Comparison of ENCODE assay signal across 10 cellular contexts in genomic region chr9:133945977-133946753, GRCh38. TPM values are rescaled to one million over a fixed set of nuclear protein-coding genes. Genes with fewer than 3 reads are reported as not detected.
A peak's percentile ranks its signal among the peaks of the same experiment; 100 is the strongest.
DNase-seq lines count a peak whose midpoint lies in the region; ATAC-seq and TF ChIP-seq lines count a peak whose summit lies in the region.
"Had no signal": no experiment of that assay in that cellular context is flagged by ENCODE, and none has a peak within 500 bp of the region (broad histone marks: within the 10 kb centered on the region; RNA-seq: fewer than 3 reads in every experiment).

No MANE protein-coding gene starts in this region.

- H3K4me3 ChIP-seq in OCI-LY3 (ENCODE audit: low read length), result peak overlapping the region; percentile 62
- H3K4me3 ChIP-seq: lung, upper lobe of left lung had no signal

- peak overlapping the region; percentile 93 for H3K27ac ChIP-seq in OCI-LY3 (ENCODE audit: low read length)

- H3K9ac ChIP-seq in OCI-LY3 (ENCODE audit: low read length), result peak overlapping the region; percentile 81

- DNase-seq in posterior vena cava (ENCODE audit: low spot score), result peak; percentile 55
- DNase-seq in head of caudate nucleus, result no peak
- DNase-seq in NCI-H2029 treated with DMSO at 0.1 percent for 48 hours (lab: John Stamatoyannopoulos, UW), result no peak
- DNase-seq: NCI-H1930 had no signal

- no peaks in the 10 kb centered on the region for H3K9me3 ChIP-seq in OCI-LY3 (ENCODE audit: insufficient read depth, low read length)
- H3K9me3 ChIP-seq: upper lobe of left lung had no signal

- no peak for TF ChIP-seq CTCF in OCI-LY3 (IDR thresholded peaks at IDR 0.05; ENCODE audit: low read depth, low read length)

- ATAC-seq in GM18870 (IDR thresholded peaks at IDR 0.05; ENCODE audit: unreplicated experiment) (peak; percentile 43), GM21786 (IDR thresholded peaks at IDR 0.05; ENCODE audit: unreplicated experiment) (peak; percentile 46), HG03025 (IDR thresholded peaks at IDR 0.05; ENCODE audit: low FRiP score, unreplicated experiment) (no peak)

- H3K4me2 ChIP-seq in OCI-LY3 (ENCODE audit: low read length), result peak overlapping the region; percentile 83

- no peaks in the 10 kb centered on the region for H3K27me3 ChIP-seq in OCI-LY3 (ENCODE audit: low read depth, low read length)
- H3K27me3 ChIP-seq: upper lobe of left lung had no signal

- intact Hi-C loops in posterior vena cava (cut with DNase I), result loop anchor here in 1 of 2 donors (2.0 to 10.0 kb wide), 3 partner anchors 37 to 826 kb away; no protein-coding TSS in a partner anchor
- intact Hi-C loops in head of caudate nucleus (cut with DNase I), result no loop called here

- peaks cover 73% of the 10 kb centered on the region for H3K4me1 ChIP-seq in OCI-LY3 (ENCODE audit: low read length)

- H4K20me1 ChIP-seq in OCI-LY3 (ENCODE audit: insufficient read depth, low read length), result no peaks in the 10 kb centered on the region

- no peak overlapping the region for H2AFZ ChIP-seq in OCI-LY3 (ENCODE audit: low read depth, low read length)

- H3K36me3 ChIP-seq in OCI-LY3 (replicated peaks; ENCODE audit: low read depth, low read length), result peaks cover 38% of the 10 kb centered on the region

- peaks cover 92% of the 10 kb centered on the region for H3K79me2 ChIP-seq in OCI-LY3 (ENCODE audit: low read length)

RNA-seq across cellular contexts. Expression of gene VAV2, which starts 46.0 kb away (rescaled TPM):
- 10 to 100 TPM; 12.9 to 17.9 TPM for total RNA-seq in posterior vena cava
